In genomic region chr5:76684756-76685594, GRCh38 we compare ENCODE assay signal across 1 cellular context.
TF ChIP-seq lines count a peak whose summit lies in the region.

No MANE protein-coding gene starts in this region.

TF ChIP-seq in IMR-90, 13 proteins besides CTCF, POLR2A, EP300 and RAD21:
- TF ChIP-seq MXI1 (IDR thresholded peaks at IDR 0.05; ENCODE audit: borderline replicate concordance, low read depth, low read length) = no peak
